In genomic region chr22:31443516-31443915, GRCh38 we compare ENCODE assay signal across 21 cellular contexts.
"Had no signal": no experiment of that assay in that cellular context is flagged by ENCODE, and none has a peak within 500 bp of the region (broad histone marks: within the 10 kb centered on the region; RNA-seq: fewer than 3 reads in every experiment).

No MANE protein-coding gene starts in this region.

- H3K27me3 Mint-ChIP-seq: activated naive CD4-positive, alpha-beta T cell treated with anti-CD3 and anti-CD28 coated beads, Interleukin-2, amount 50 U/mL, for 24 hours; activated naive CD8-positive, alpha-beta T cell treated with anti-CD3 and anti-CD28 coated beads, Interleukin-2, amount 50 U/mL, for 24 hours; naive B cell had no signal

- H3K4me3 ChIP-seq: breast epithelium, colonic mucosa, gastroesophageal sphincter, lung, SK-N-MC, spleen, testis had no signal

- H3K27ac Mint-ChIP-seq: activated naive CD8-positive, alpha-beta T cell treated with anti-CD3 and anti-CD28 coated beads, Interleukin-2, amount 50 U/mL, for 24 hours had no signal

- DNase-seq: activated CD4-positive, alpha-beta T cell treated with anti-CD3 and anti-CD28 coated beads for 48 hours; activated CD4-positive, alpha-beta T cell treated with anti-CD3 and anti-CD28 coated beads, Interleukin-2, amount 50 U/mL, for 48 hours; activated CD8-positive, alpha-beta memory T cell treated with anti-CD3 and anti-CD28 coated beads, Interleukin-2, amount 50 U/mL, for 4 hours; activated naive CD8-positive, alpha-beta T cell treated with anti-CD3 and anti-CD28 coated beads, Interleukin-2, amount 50 U/mL, for 24 hours; activated T-cell treated with anti-CD3 and anti-CD28 coated beads, Interleukin-2, amount 50 U/mL, for 4 hours; cerebellar nuclear complex; colonic mucosa; effector CD8-positive, alpha-beta T cell; naive B cell; nucleus accumbens; spleen; stimulated activated naive CD4-positive, alpha-beta T cell treated with Interleukin-2 at 50 U/mL for 16 hours; testis had no signal

- H3K4me1 ChIP-seq: breast epithelium, colonic mucosa, gastroesophageal sphincter, spleen had no signal

- H3K27ac ChIP-seq: breast epithelium, colonic mucosa, gastroesophageal sphincter, SK-N-MC, spleen, testis, VCaP had no signal

- H3K4me3 Mint-ChIP-seq: activated naive CD4-positive, alpha-beta T cell treated with anti-CD3 and anti-CD28 coated beads, Interleukin-2, amount 50 U/mL, for 24 hours; activated naive CD8-positive, alpha-beta T cell treated with anti-CD3 and anti-CD28 coated beads, Interleukin-2, amount 50 U/mL, for 24 hours; activated T-cell treated with anti-CD3 and anti-CD28 coated beads, Interleukin-2, amount 50 U/mL, for 4 hours; naive B cell had no signal

- H3K4me1 Mint-ChIP-seq: activated naive CD4-positive, alpha-beta T cell treated with anti-CD3 and anti-CD28 coated beads, Interleukin-2, amount 50 U/mL, for 24 hours; activated naive CD8-positive, alpha-beta T cell treated with anti-CD3 and anti-CD28 coated beads, Interleukin-2, amount 50 U/mL, for 24 hours had no signal

- ATAC-seq: activated naive CD8-positive, alpha-beta T cell treated with anti-CD3 and anti-CD28 coated beads, Interleukin-2, amount 50 U/mL, for 24 hours; activated T-cell treated with anti-CD3 and anti-CD28 coated beads, Interleukin-2, amount 50 U/mL, for 4 hours; gastroesophageal sphincter; left lobe of liver had no signal

- H3K27me3 ChIP-seq: breast epithelium, colonic mucosa, gastroesophageal sphincter, spleen, testis had no signal

- H3K9me3 Mint-ChIP-seq: activated naive CD4-positive, alpha-beta T cell treated with anti-CD3 and anti-CD28 coated beads, Interleukin-2, amount 50 U/mL, for 24 hours; activated naive CD8-positive, alpha-beta T cell treated with anti-CD3 and anti-CD28 coated beads, Interleukin-2, amount 50 U/mL, for 24 hours; activated T-cell treated with anti-CD3 and anti-CD28 coated beads, Interleukin-2, amount 50 U/mL, for 4 hours; activated T-helper 2 cell treated with anti-CD3 and anti-CD28 coated beads, Interferon-gamma antibody, Interleukin-2, Interleukin-4, amounts not matched to agents 10 μg/mL and 5 μg/mL and 100 μg/mL, durations not matched to agents 14 hours and 24 hours and 36 hours; naive B cell had no signal

- H3K9me3 ChIP-seq: breast epithelium, colonic mucosa, gastroesophageal sphincter, spleen, testis had no signal
